30 cellular contexts compared by ENCODE assay signal in the genomic region with DNA sequence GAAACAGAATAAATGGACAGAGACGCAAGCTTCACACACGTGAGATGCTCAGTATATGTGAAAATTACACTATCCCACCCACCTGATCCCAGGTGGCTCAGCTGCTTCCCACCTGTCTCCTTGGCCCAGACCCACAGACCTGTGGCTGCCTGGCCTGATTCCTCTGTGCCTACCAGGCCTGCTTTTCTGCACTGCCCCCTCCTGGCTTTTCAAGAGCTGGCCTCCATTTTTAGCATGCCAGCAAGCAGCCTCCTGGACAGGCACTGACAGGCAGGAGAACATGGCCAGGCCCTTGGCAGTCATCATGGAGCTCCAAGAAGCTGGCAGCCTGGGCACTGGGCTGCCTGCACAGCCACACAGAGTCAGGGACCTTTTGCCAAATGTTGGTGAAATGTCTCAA.
DNase-seq lines count a peak whose midpoint lies in the region; ATAC-seq, FAIRE-seq and TF ChIP-seq lines count a peak whose summit lies in the region.
"Had no signal": no experiment of that assay in that cellular context is flagged by ENCODE, and none has a peak within 500 bp of the region (broad histone marks: within the 10 kb centered on the region; RNA-seq: fewer than 3 reads in every experiment).

No MANE protein-coding gene starts in this region.

- FAIRE-seq in keratinocyte (lab: Jason Lieb, UNC) = no peak
- FAIRE-seq: colon, TTC549 had no signal

- H3K9me3 Mint-ChIP-seq in GM23338 (peaks cover 7% of the 10 kb centered on the region; the same call in 2 of the 3 replicates), WTC11 (peaks cover 17% of the 10 kb centered on the region)
- H3K9me3 Mint-ChIP-seq in naive thymus-derived CD8-positive, alpha-beta T cell = peaks cover 0 to 6% (median 3%) of the 10 kb centered on the region in 9 donors
- H3K9me3 Mint-ChIP-seq: activated CD4-positive, alpha-beta memory T cell treated with anti-CD3 and anti-CD28 coated beads for 36 hours had no signal

- H3K36me3 ChIP-seq in GM23338 (ENCODE audit: insufficient read depth) = no peaks in the 10 kb centered on the region
- H3K36me3 ChIP-seq in keratinocyte (ENCODE audit: control insufficient read depth in 2 of 2, extremely low read depth in 1 of 2, insufficient read depth in 2 of 2, low read length in 2 of 2) = no peaks in the 10 kb centered on the region
- H3K36me3 ChIP-seq: sigmoid colon, SJSA1, suprapubic skin had no signal

- no peak overlapping the region for H3K27ac ChIP-seq in GM23338 (ENCODE audit: low read depth)
- H3K27ac ChIP-seq in keratinocyte (ENCODE audit: control insufficient read depth, insufficient read depth, low read length) = no peak overlapping the region
- H3K27ac ChIP-seq: sigmoid colon, SJSA1, suprapubic skin had no signal

- ATAC-seq in GM23338 (peak; percentile 83), WTC11 (peak; percentile 83)
- no peak for ATAC-seq in naive thymus-derived CD8-positive, alpha-beta T cell
- ATAC-seq: stimulated activated naive B cell treated with anti-CD40 and anti-IgM and Interleukin-4, amounts not matched to agents 10 μg/mL and 1 μg/mL and 100 μg/mL, for 72 hours had no signal

- DNase-seq in ELF-1 (ENCODE audit: low read depth, low spot score) = peak; percentile 16
- DNase-seq in GM23338 (ENCODE audit: low spot score) = peak; percentile 54
- DNase-seq in WTC11 (ENCODE audit: low spot score) = peak; percentile 50
- DNase-seq in keratinocyte (ENCODE audit: low read depth, low spot score) = no peak
- DNase-seq in nucleus accumbens (lab: John Stamatoyannopoulos, UW) = no peak
- no peak for DNase-seq in putamen (ENCODE audit: low spot score)
- no peak for DNase-seq in NCI-H187 treated with DMSO at 0.1 percent for 48 hours (lab: John Stamatoyannopoulos, UW)
- DNase-seq in naive thymus-derived CD8-positive, alpha-beta T cell = no peak
- DNase-seq: activated CD4-positive, alpha-beta memory T cell treated with anti-CD3 and anti-CD28 coated beads for 36 hours; activated CD4-positive, CD25-positive, alpha-beta regulatory T cell treated with anti-CD3 and anti-CD28 coated beads, Interleukin-2, amount 50 U/mL, for 72 hours; activated CD8-positive, alpha-beta memory T cell treated with anti-CD3 and anti-CD28 coated beads, Interleukin-2, amount 50 U/mL, for 4 hours; activated naive CD4-positive, alpha-beta T cell treated with anti-CD3 and anti-CD28 coated beads, Interleukin-2, amount 50 U/mL, for 16 hours; amniotic stem cell; COR-L47; DMS79; effector CD4-positive, alpha-beta T cell; HCEC 1CT; NCI-H1417; NCI-H2081; NCI-H510A; posterior cingulate gyrus; RPMI8226; sigmoid colon; stimulated activated CD4-positive, alpha-beta T cell treated with anti-CD3 and anti-CD28 coated beads, Interleukin-4, amount 100 ng/mL, for 4 hours; stimulated activated naive B cell treated with anti-CD40 and anti-IgM and Interleukin-4, amounts not matched to agents 10 μg/mL and 1 μg/mL and 100 μg/mL, for 72 hours had no signal

- CTCF ChIA-PET in WTC11 (lab: Charles Lee) = interaction anchor here (0.6 to 5.3 kb wide), 10 partner anchors 9 to 54 kb away, joined by 3 to 27 read pairs (median 4); no protein-coding TSS in a partner anchor

- H3K27me3 Mint-ChIP-seq in GM23338 (ENCODE audit: insufficient read depth, low read depth, poor library complexity) (peaks cover 4% of the 10 kb centered on the region), WTC11 (ENCODE audit: low read depth) (peaks cover 11% of the 10 kb centered on the region)
- H3K27me3 Mint-ChIP-seq in naive thymus-derived CD8-positive, alpha-beta T cell = peaks cover 22 to 49% (median 37%) of the 10 kb centered on the region in 5 donors

- H3K79me2 ChIP-seq in GM23338 (replicated peaks; ENCODE audit: insufficient read depth) (no peaks in the 10 kb centered on the region), keratinocyte (ENCODE audit: control insufficient read depth, insufficient read depth, low read length) (no peaks in the 10 kb centered on the region)

- H3K27me3 ChIP-seq in GM23338 (ENCODE audit: insufficient read depth) = no peaks in the 10 kb centered on the region
- peaks cover 18% of the 10 kb centered on the region for H3K27me3 ChIP-seq in keratinocyte (ENCODE audit: control insufficient read depth, extremely low read depth, insufficient read depth, low read length)
- H3K27me3 ChIP-seq: SJSA1 had no signal

- no peak overlapping the region for H3K4me2 ChIP-seq in GM23338
- no peak overlapping the region for H3K4me2 ChIP-seq in keratinocyte (ENCODE audit: control insufficient read depth, extremely low read depth, insufficient read depth, low read depth, low read length)

- 0 out of 2 replicates have a peak, but pooled peaks cover 3% of the 10 kb centered on the region for H3K9me2 ChIP-seq in GM23338 (ENCODE audit: insufficient read depth)

- H3K4me1 ChIP-seq in GM23338 (ENCODE audit: insufficient read depth) = 0 out of 2 replicates have a peak, but pooled peaks cover under 1% of the 10 kb centered on the region
- no peaks in the 10 kb centered on the region for H3K4me1 ChIP-seq in keratinocyte (ENCODE audit: control insufficient read depth, extremely low read depth, insufficient read depth, low read length)
- H3K4me1 ChIP-seq: sigmoid colon, SJSA1, suprapubic skin had no signal

- H3F3A ChIP-seq in GM23338 (replicated peaks; ENCODE audit: low read depth) = no peaks in the 10 kb centered on the region

- POLR2A ChIA-PET in WTC11 (lab: Charles Lee) = no interaction called here
- POLR2A ChIA-PET in naive thymus-derived CD8-positive, alpha-beta T cell (lab: Charles Lee) = no interaction called here

- dilution Hi-C loops in keratinocyte (cut with MboI; ENCODE audit: extremely low pct_ligation_motif_present, low sequenced_read_pairs) = no loop called here

- no peaks in the 10 kb centered on the region for H3K9me1 ChIP-seq in keratinocyte (ENCODE audit: control insufficient read depth, extremely low read depth, insufficient read depth, low read length)

- H3K4me1 Mint-ChIP-seq in GM23338 = no peaks in the 10 kb centered on the region; the same call in 2 of the 3 replicates
- no peaks in the 10 kb centered on the region for H3K4me1 Mint-ChIP-seq in WTC11
- H3K4me1 Mint-ChIP-seq in naive thymus-derived CD8-positive, alpha-beta T cell = no peaks in the 10 kb centered on the region
- H3K4me1 Mint-ChIP-seq: neural crest cell; stimulated activated naive B cell treated with anti-CD40 and anti-IgM and Interleukin-4, amounts not matched to agents 10 μg/mL and 1 μg/mL and 100 μg/mL, for 72 hours had no signal

- H4K20me1 ChIP-seq in GM23338 (replicated peaks; ENCODE audit: insufficient read depth) (no peaks in the 10 kb centered on the region), keratinocyte (ENCODE audit: control insufficient read depth, extremely low read depth, insufficient read depth, low read length) (no peaks in the 10 kb centered on the region)

- no peak overlapping the region for H3K4me3 Mint-ChIP-seq in GM23338
- no peak overlapping the region for H3K4me3 Mint-ChIP-seq in WTC11
- H3K4me3 Mint-ChIP-seq in naive thymus-derived CD8-positive, alpha-beta T cell = no peak overlapping the region
- H3K4me3 Mint-ChIP-seq: activated CD4-positive, alpha-beta memory T cell treated with anti-CD3 and anti-CD28 coated beads for 36 hours; neural crest cell; stimulated activated naive B cell treated with anti-CD40 and anti-IgM and Interleukin-4, amounts not matched to agents 10 μg/mL and 1 μg/mL and 100 μg/mL, for 72 hours had no signal

- peak; percentile 40 to 67; a peak in 3 of 4 replicates for TF ChIP-seq CTCF in GM23338 (conservative IDR thresholded peaks at IDR 0.05; ENCODE audit: low read depth in 2 of 2)
- no peak for TF ChIP-seq CTCF in WTC11 (IDR thresholded peaks at IDR 0.05)
- peak in 2 of 3 experiments; percentile 32 to 46 for TF ChIP-seq CTCF in keratinocyte (optimal IDR thresholded peaks at IDR 0.05 in 1 of 3, IDR thresholded peaks at IDR 0.05 in 1 of 3, conservative IDR thresholded peaks at IDR 0.05 in 1 of 3; ENCODE audit: extremely low read depth in 1 of 3, insufficient read depth in 2 of 3, low read length in 3 of 3)

- no peak overlapping the region for H3K9ac ChIP-seq in keratinocyte (ENCODE audit: control insufficient read depth, extremely low read depth, insufficient read depth, low read length)

- H3K4me3 ChIP-seq in GM23338 (no peak overlapping the region), keratinocyte (ENCODE audit: control insufficient read depth in 2 of 3, extremely low read depth in 1 of 3, insufficient read depth in 2 of 3, low read depth in 1 of 3, low read length in 3 of 3) (no peak overlapping the region)
- H3K4me3 ChIP-seq: sigmoid colon, SJSA1, suprapubic skin had no signal

- no peaks in the 10 kb centered on the region for H3K9me3 ChIP-seq in keratinocyte (ENCODE audit: control insufficient read depth, low read depth, low read length)
- H3K9me3 ChIP-seq: SJSA1, suprapubic skin had no signal

- H2AFZ ChIP-seq in GM23338 (no peak overlapping the region), keratinocyte (ENCODE audit: control insufficient read depth, low read length) (no peak overlapping the region)

- H3K36me3 Mint-ChIP-seq in GM23338 (ENCODE audit: low read depth) (no peaks in the 10 kb centered on the region; the same call in 2 of the 3 replicates), WTC11 (no peaks in the 10 kb centered on the region)
- H3K36me3 Mint-ChIP-seq in naive thymus-derived CD8-positive, alpha-beta T cell = peaks cover 0 to 19% (median 2%) of the 10 kb centered on the region in 3 donors
- H3K36me3 Mint-ChIP-seq: activated CD4-positive, alpha-beta memory T cell treated with anti-CD3 and anti-CD28 coated beads for 36 hours; stimulated activated naive B cell treated with anti-CD40 and anti-IgM and Interleukin-4, amounts not matched to agents 10 μg/mL and 1 μg/mL and 100 μg/mL, for 72 hours had no signal

- no peak overlapping the region for H3K27ac Mint-ChIP-seq in GM23338
- no peak overlapping the region for H3K27ac Mint-ChIP-seq in WTC11
- H3K27ac Mint-ChIP-seq in naive thymus-derived CD8-positive, alpha-beta T cell = no peak overlapping the region
- H3K27ac Mint-ChIP-seq: activated CD4-positive, alpha-beta memory T cell treated with anti-CD3 and anti-CD28 coated beads for 36 hours; stimulated activated naive B cell treated with anti-CD40 and anti-IgM and Interleukin-4, amounts not matched to agents 10 μg/mL and 1 μg/mL and 100 μg/mL, for 72 hours had no signal

TF ChIP-seq in WTC11, 78 proteins besides CTCF, POLR2A, EP300 and RAD21 (continues in another document):
- TF ChIP-seq RORB (CRISPR knock-in tag; IDR thresholded peaks at IDR 0.05) (no peak), NFYB (CRISPR knock-in tag; conservative IDR thresholded peaks at IDR 0.05; ENCODE audit: low read depth) (no peak), IRF2 (CRISPR knock-in tag; IDR thresholded peaks at IDR 0.05; ENCODE audit: borderline replicate concordance, low read depth) (no peak), KAT7 (CRISPR knock-in tag; IDR thresholded peaks at IDR 0.05; ENCODE audit: borderline replicate concordance) (no peak)

Comparison
In these comparisons a context has a peak if more than half of its experiments do, and no peak if none do; other contexts are left out.
1. DNase-seq: peak in ELF-1 (single experiment), GM23338 (single experiment) and WTC11 (single experiment); none in keratinocyte (single experiment), nucleus accumbens (0 of 56), putamen (single experiment), NCI-H187 treated with DMSO at 0.1 percent for 48 hours (single experiment) and naive thymus-derived CD8-positive, alpha-beta T cell (0 of 10).
2. ATAC-seq: peak in GM23338 (single experiment) and WTC11 (single experiment); none in naive thymus-derived CD8-positive, alpha-beta T cell (0 of 2).